Comparison of ENCODE assay signal across 19 cellular contexts in genomic region chrX:100931925-100932285, GRCh38. TPM values are rescaled to one million over a fixed set of nuclear protein-coding genes. Genes with fewer than 3 reads are reported as not detected.
DNase-seq lines count a peak whose midpoint lies in the region; ATAC-seq, FAIRE-seq and TF ChIP-seq lines count a peak whose summit lies in the region.
"Had no signal": no experiment of that assay in that cellular context is flagged by ENCODE, and none has a peak within 500 bp of the region (broad histone marks: within the 10 kb centered on the region; RNA-seq: fewer than 3 reads in every experiment).

No MANE protein-coding gene starts in this region.

- H3K27me3 ChIP-seq in GM12878 (replicated peaks in 1 of 2; ENCODE audit: control insufficient read depth in 2 of 2, insufficient read depth in 2 of 2, low read length in 1 of 2), result no peaks in the 10 kb centered on the region
- H3K27me3 ChIP-seq: ascending aorta, pancreas, upper lobe of left lung had no signal

- H3K36me3 ChIP-seq in GM12878 (ENCODE audit: control insufficient read depth in 2 of 2, insufficient read depth in 2 of 2, low read length in 1 of 2), result no peaks in the 10 kb centered on the region
- H3K36me3 ChIP-seq: ascending aorta, HAP-1, pancreas, upper lobe of left lung, WERI-Rb-1 had no signal

- H3K79me2 ChIP-seq in GM12878 (ENCODE audit: control insufficient read depth, insufficient read depth, low read length), result no peaks in the 10 kb centered on the region

- BruUV-seq in GM12878 (replicated peaks; lab: Mats Ljungman, UMichigan), result no TSS peak

- peak overlapping the region; percentile 57 for H3K27ac Mint-ChIP-seq in activated CD4-positive, alpha-beta T cell treated with anti-CD3 and anti-CD28 coated beads, Interleukin-2, amount 10 ng/mL, durations not matched to agents 24 days and 14 days
- H3K27ac Mint-ChIP-seq in activated CD4-positive, alpha-beta T cell treated with anti-CD3 and anti-CD28 coated beads, Interleukin-2, amount 10 ng/mL, durations not matched to agents 7 days and 5 days, result no peak overlapping the region

- intact Hi-C loops in activated CD4-positive, alpha-beta T cell treated with anti-CD3 and anti-CD28 coated beads, Interleukin-2, amount 10 ng/mL, durations not matched to agents 24 days and 14 days (cut with micrococcal nuclease), result loop anchor here (2.0 to 5.0 kb wide), 2 partner anchors 63 to 100 kb away; no protein-coding TSS in a partner anchor
- intact Hi-C loops in GM12878 (cut with micrococcal nuclease; ENCODE audit: unreplicated experiment), result no loop called here
- intact Hi-C loops in left cardiac atrium (cut with DNase I), result no loop called here
- intact Hi-C loops in left ventricle myocardium superior (cut with micrococcal nuclease), result no loop called here

- POLR2A ChIA-PET in activated CD4-positive, alpha-beta T cell treated with anti-CD3 and anti-CD28 coated beads, Interleukin-2, amount 10 ng/mL, durations not matched to agents 7 days and 5 days (lab: Charles Lee), result no interaction called here
- POLR2A ChIA-PET in GM12878 (lab: Charles Lee), result interaction anchor here (0.6 kb wide), 1 partner anchor 113 kb away, joined by 4 read pairs; no protein-coding TSS in a partner anchor

- 0% methylated on average over 3 of the region's 3 CpGs for WGBS in GM12878 (ENCODE audit: insufficient coverage, insufficient replicate concordance, low lambda C conversion rate, missing lambda C conversion rate)

- SMC1A ChIA-PET in GM12878 (lab: Charles Lee; ENCODE audit: uncharacterized antibody, unreplicated experiment), result interaction anchor here (0.7 to 1.5 kb wide), 3 partner anchors 10 to 16 kb away, joined by 3 to 4 read pairs (median 3); no protein-coding TSS in a partner anchor

- no peak overlapping the region for H3K9ac ChIP-seq in GM12878 (ENCODE audit: control insufficient read depth, insufficient read depth, low read length)

- no peak for TF ChIP-seq CTCF in GM12878 (IDR thresholded peaks at IDR 0.05 in 2 of 3, conservative IDR thresholded peaks at IDR 0.05 in 1 of 3; ENCODE audit: control insufficient read depth in 2 of 3, extremely low read depth in 1 of 3, insufficient read depth in 1 of 3, low read depth in 3 of 3, low read length in 3 of 3)

- no peak for FAIRE-seq in GM12878 (lab: Jason Lieb, UNC)
- FAIRE-seq: pancreas had no signal

- peaks cover 5% of the 10 kb centered on the region for H3K9me3 Mint-ChIP-seq in activated CD4-positive, alpha-beta T cell treated with anti-CD3 and anti-CD28 coated beads, Interleukin-2, amount 10 ng/mL, durations not matched to agents 24 days and 14 days
- H3K9me3 Mint-ChIP-seq in activated CD4-positive, alpha-beta T cell treated with anti-CD3 and anti-CD28 coated beads, Interleukin-2, amount 10 ng/mL, durations not matched to agents 7 days and 5 days, result no peaks in the 10 kb centered on the region

- no peaks in the 10 kb centered on the region for H4K20me1 ChIP-seq in GM12878 (ENCODE audit: control insufficient read depth, insufficient read depth)

- in situ Hi-C loops in GM12878 (cut with MboI), result no loop called here

- peak overlapping the region; percentile 6; the same call in 1 of the 2 replicates for H3K27ac ChIP-seq in GM12878 (ENCODE audit: control insufficient read depth, insufficient read depth)
- H3K27ac ChIP-seq: A549, ascending aorta, pancreas, upper lobe of left lung, WERI-Rb-1 had no signal

- peaks cover 16% of the 10 kb centered on the region for H3K4me1 Mint-ChIP-seq in activated CD4-positive, alpha-beta T cell treated with anti-CD3 and anti-CD28 coated beads, Interleukin-2, amount 10 ng/mL, durations not matched to agents 24 days and 14 days
- peaks cover 16% of the 10 kb centered on the region for H3K4me1 Mint-ChIP-seq in activated CD4-positive, alpha-beta T cell treated with anti-CD3 and anti-CD28 coated beads, Interleukin-2, amount 10 ng/mL, durations not matched to agents 7 days and 5 days

- CTCF ChIA-PET in activated CD4-positive, alpha-beta T cell treated with anti-CD3 and anti-CD28 coated beads, Interleukin-2, amount 10 ng/mL, durations not matched to agents 7 days and 5 days (lab: Charles Lee), result interaction anchor here (1.0 to 1.1 kb wide), 2 partner anchors 17 to 23 kb away, joined by 3 read pairs; no protein-coding TSS in a partner anchor
- CTCF ChIA-PET in GM12878 (lab: Yijun Ruan, JAX), result no interaction called here

- no peak overlapping the region; the same call in 1 of the 2 replicates for H2AFZ ChIP-seq in GM12878 (ENCODE audit: control insufficient read depth, low read depth, low read length)

- no peak overlapping the region for H3K4me3 Mint-ChIP-seq in activated CD4-positive, alpha-beta T cell treated with anti-CD3 and anti-CD28 coated beads, Interleukin-2, amount 10 ng/mL, durations not matched to agents 24 days and 14 days
- no peak overlapping the region for H3K4me3 Mint-ChIP-seq in activated CD4-positive, alpha-beta T cell treated with anti-CD3 and anti-CD28 coated beads, Interleukin-2, amount 10 ng/mL, durations not matched to agents 7 days and 5 days
- H3K4me3 Mint-ChIP-seq: activated T-cell treated with anti-CD3 and anti-CD28 coated beads, Interleukin-2, amount 50 U/mL, for 24 hours had no signal

- H3K4me3 ChIP-seq in GM12878, result no peak overlapping the region
- H3K4me3 ChIP-seq: A549, ascending aorta, HAP-1, pancreas, upper lobe of left lung had no signal

- no peak for DNase-seq in activated CD4-positive, alpha-beta T cell treated with anti-CD3 and anti-CD28 coated beads, Interleukin-2, amount 10 ng/mL, durations not matched to agents 24 days and 14 days
- no peak for DNase-seq in activated CD4-positive, alpha-beta T cell treated with anti-CD3 and anti-CD28 coated beads, Interleukin-2, amount 10 ng/mL, durations not matched to agents 7 days and 5 days
- DNase-seq in GM12878 (ENCODE audit: low read depth, low spot score) (no peak), left cardiac atrium (no peak), left ventricle myocardium superior (no peak)
- DNase-seq: activated T-cell treated with anti-CD3 and anti-CD28 coated beads, Interleukin-2, amount 50 U/mL, for 24 hours; COR-L47; OCI-M1; pancreas; stimulated activated CD4-positive, alpha-beta T cell treated with anti-CD3 and anti-CD28 coated beads, Interleukin-12 subunit alpha, Interleukin-12 subunit beta, amount 100 ng/mL, for 4 hours; upper lobe of left lung; WERI-Rb-1 had no signal

- no peak for TF ChIP-seq POLR2A in GM12878 (IDR thresholded peaks at IDR 0.05; ENCODE audit: low read depth, low read length)

- RAD21 ChIA-PET in GM12878 (lab: Charles Lee; ENCODE audit: unreplicated experiment), result interaction anchor here (0.8 kb wide), 1 partner anchor 36 kb away, joined by 3 read pairs; no protein-coding TSS in a partner anchor

- no peaks in the 10 kb centered on the region for H3K36me3 Mint-ChIP-seq in activated CD4-positive, alpha-beta T cell treated with anti-CD3 and anti-CD28 coated beads, Interleukin-2, amount 10 ng/mL, durations not matched to agents 24 days and 14 days (ENCODE audit: low read depth)
- H3K36me3 Mint-ChIP-seq in activated CD4-positive, alpha-beta T cell treated with anti-CD3 and anti-CD28 coated beads, Interleukin-2, amount 10 ng/mL, durations not matched to agents 7 days and 5 days (ENCODE audit: low read depth), result peaks cover 5% of the 10 kb centered on the region

- H3K9me3 ChIP-seq in GM12878 (replicated peaks; ENCODE audit: control insufficient read depth, insufficient read depth, low read length), result peaks cover 5% of the 10 kb centered on the region; the same call in 2 of the 3 replicates
- H3K9me3 ChIP-seq: ascending aorta, HAP-1, pancreas, upper lobe of left lung had no signal

- peaks cover 3% of the 10 kb centered on the region for H3K27me3 Mint-ChIP-seq in activated CD4-positive, alpha-beta T cell treated with anti-CD3 and anti-CD28 coated beads, Interleukin-2, amount 10 ng/mL, durations not matched to agents 24 days and 14 days
- H3K27me3 Mint-ChIP-seq in activated CD4-positive, alpha-beta T cell treated with anti-CD3 and anti-CD28 coated beads, Interleukin-2, amount 10 ng/mL, durations not matched to agents 7 days and 5 days, result no peaks in the 10 kb centered on the region

- H3K4me1 ChIP-seq in GM12878 (ENCODE audit: control insufficient read depth, insufficient read depth, low read length), result peaks cover 4% of the 10 kb centered on the region
- H3K4me1 ChIP-seq: ascending aorta, pancreas had no signal

- H3K4me2 ChIP-seq in GM12878 (ENCODE audit: control insufficient read depth, insufficient read depth), result no peak overlapping the region; the same call in 1 of the 2 replicates
- H3K4me2 ChIP-seq: A549 had no signal

- TF ChIP-seq EP300 in GM12878 (IDR thresholded peaks at IDR 0.05; ENCODE audit: borderline replicate concordance in 1 of 2, control insufficient read depth in 1 of 2, low read depth in 2 of 2, low read length in 2 of 2), result no peak

- ATAC-seq in GM21619 (IDR thresholded peaks at IDR 0.05; ENCODE audit: unreplicated experiment) (peak; percentile 20), HG03196 (IDR thresholded peaks at IDR 0.05; ENCODE audit: unreplicated experiment) (peak; percentile 23), GM12878 (peak; percentile 40), left cardiac atrium (no peak), HG03045 (IDR thresholded peaks at IDR 0.05; ENCODE audit: unreplicated experiment) (no peak), left ventricle myocardium superior (no peak)
- ATAC-seq: A549, pancreas had no signal

- no peak for TF ChIP-seq RAD21 in GM12878 (IDR thresholded peaks at IDR 0.05; ENCODE audit: insufficient read depth, low read depth, low read length)

RNA-seq across cellular contexts. Expression of gene XKRX, which starts 3.2 kb away (rescaled TPM):
- 0.12 and 0.23 TPM in 2 replicates for total RNA-seq in activated CD4-positive, alpha-beta T cell treated with anti-CD3 and anti-CD28 coated beads, Interleukin-2, amount 10 ng/mL, durations not matched to agents 24 days and 14 days
- under 1 TPM; 0.08 to 0.12 TPM for total RNA-seq in activated CD4-positive, alpha-beta T cell treated with anti-CD3 and anti-CD28 coated beads, Interleukin-2, amount 10 ng/mL, durations not matched to agents 7 days and 5 days
- total RNA-seq in GM12878 (2013; cell fraction: nucleolus; rRNA removed), result 4.2 and 4.4 TPM in 2 replicates
- total RNA-seq in GM12878 (2014; rRNA removed) (0.27 and 0.28 TPM in 2 replicates), GM12878 (2014; rRNA removed; fragmentation: Illumina TruSeq; extraction: Trizol) (0.13 and 0.18 TPM in 2 replicates), GM12878 (2021) (0.24 and 0.26 TPM in 2 replicates), left cardiac atrium (not detected), left ventricle myocardium superior (not detected)
- polyA plus RNA-seq in GM12878 (2011; ENCODE audit: low read depth), result 0.17 TPM
- polyA plus RNA-seq in GM12878 (2011; rRNA removed) (0.30 and 0.52 TPM in 2 replicates), GM12878 (2014; fragmentation: Illumina TruSeq; extraction: Trizol) (0.13 and 0.19 TPM in 2 replicates), GM12878 (2014; fragmentation: Nextera tagmentation; extraction: Ambion mirVana) (under 1 TPM in 1 of 2 experiments, not detected in 1; 0.07 TPM), GM12878 (2014; rRNA removed) (0.09 TPM in 1 of 2 replicates, not detected in the other), GM12878 (2016; fragmentation: Nextera tagmentation; extraction: Ambion mirVana) (not detected)
- 0.30 and 0.35 TPM in 2 replicates for polyA plus RNA-seq in GM12878 (2011; cell fraction: cytosol; rRNA removed)
- polyA plus RNA-seq in GM12878 (2011; cell fraction: nucleus; rRNA removed), result 0.28 and 0.31 TPM in 2 replicates
- 0.14 and 0.25 TPM in 2 replicates for polyA plus RNA-seq in GM12878 (2012)
- polyA minus RNA-seq in GM12878 (2011; rRNA and poly(A)+ RNA removed), result 0.51 and 1.0 TPM in 2 replicates
- 0.94 TPM in 1 of 2 replicates, not detected in the other for polyA minus RNA-seq in GM12878 (2011; cell fraction: cytosol; rRNA and poly(A)+ RNA removed)
- polyA minus RNA-seq in GM12878 (2011; cell fraction: nucleus; rRNA and poly(A)+ RNA removed), result 0.48 and 0.57 TPM in 2 replicates
- total RNA-seq: ascending aorta had no signal

RNA-seq across cellular contexts. Expression of gene ARL13A, which starts 37.6 kb away (rescaled TPM):
- not detected in 2 replicates for total RNA-seq in activated CD4-positive, alpha-beta T cell treated with anti-CD3 and anti-CD28 coated beads, Interleukin-2, amount 10 ng/mL, durations not matched to agents 24 days and 14 days
- not detected for total RNA-seq in activated CD4-positive, alpha-beta T cell treated with anti-CD3 and anti-CD28 coated beads, Interleukin-2, amount 10 ng/mL, durations not matched to agents 7 days and 5 days
- total RNA-seq in GM12878 (2013; cell fraction: nucleolus; rRNA removed), result not detected in 2 replicates
- total RNA-seq in GM12878 (2014; rRNA removed) (not detected in 2 replicates), GM12878 (2014; rRNA removed; fragmentation: Illumina TruSeq; extraction: Trizol) (not detected in 2 replicates), GM12878 (2021) (not detected in 2 replicates), left cardiac atrium (not detected), left ventricle myocardium superior (not detected)
- not detected for polyA plus RNA-seq in GM12878 (2011; ENCODE audit: low read depth)
- polyA plus RNA-seq in GM12878 (2011; rRNA removed) (not detected in 2 replicates), GM12878 (2014; fragmentation: Illumina TruSeq; extraction: Trizol) (not detected in 2 replicates), GM12878 (2014; fragmentation: Nextera tagmentation; extraction: Ambion mirVana) (not detected), GM12878 (2014; rRNA removed) (not detected in 2 replicates), GM12878 (2016; fragmentation: Nextera tagmentation; extraction: Ambion mirVana) (not detected)
- not detected in 2 replicates for polyA plus RNA-seq in GM12878 (2011; cell fraction: cytosol; rRNA removed)
- not detected in 2 replicates for polyA plus RNA-seq in GM12878 (2011; cell fraction: nucleus; rRNA removed)
- polyA plus RNA-seq in GM12878 (2012), result not detected in 2 replicates
- polyA minus RNA-seq in GM12878 (2011; rRNA and poly(A)+ RNA removed), result not detected in 2 replicates
- polyA minus RNA-seq in GM12878 (2011; cell fraction: cytosol; rRNA and poly(A)+ RNA removed), result not detected in 2 replicates
- polyA minus RNA-seq in GM12878 (2011; cell fraction: nucleus; rRNA and poly(A)+ RNA removed), result not detected in 2 replicates
- total RNA-seq: ascending aorta, mononuclear cell, pancreas, upper lobe of left lung had no signal
- polyA plus RNA-seq: pancreas had no signal

RNA-seq across cellular contexts. Expression of gene NOX1, which starts 57.7 kb away (rescaled TPM):
- not detected in 2 replicates for total RNA-seq in activated CD4-positive, alpha-beta T cell treated with anti-CD3 and anti-CD28 coated beads, Interleukin-2, amount 10 ng/mL, durations not matched to agents 24 days and 14 days
- not detected for total RNA-seq in activated CD4-positive, alpha-beta T cell treated with anti-CD3 and anti-CD28 coated beads, Interleukin-2, amount 10 ng/mL, durations not matched to agents 7 days and 5 days
- not detected in 2 replicates for total RNA-seq in GM12878 (2013; cell fraction: nucleolus; rRNA removed)
- total RNA-seq in GM12878 (2014; rRNA removed) (not detected in 2 replicates), GM12878 (2014; rRNA removed; fragmentation: Illumina TruSeq; extraction: Trizol) (not detected in 2 replicates), GM12878 (2021) (0.16 TPM in 1 of 2 replicates, not detected in the other), left cardiac atrium (not detected), left ventricle myocardium superior (not detected)
- polyA plus RNA-seq in GM12878 (2011; ENCODE audit: low read depth), result not detected
- polyA plus RNA-seq in GM12878 (2011; rRNA removed) (not detected in 2 replicates), GM12878 (2014; fragmentation: Illumina TruSeq; extraction: Trizol) (0.03 TPM in 1 of 2 replicates, not detected in the other), GM12878 (2014; fragmentation: Nextera tagmentation; extraction: Ambion mirVana) (under 1 TPM in 1 of 2 experiments, not detected in 1; 0.09 TPM), GM12878 (2014; rRNA removed) (not detected in 2 replicates), GM12878 (2016; fragmentation: Nextera tagmentation; extraction: Ambion mirVana) (under 1 TPM; 0.08 TPM)
- not detected in 2 replicates for polyA plus RNA-seq in GM12878 (2011; cell fraction: cytosol; rRNA removed)
- polyA plus RNA-seq in GM12878 (2011; cell fraction: nucleus; rRNA removed), result not detected in 2 replicates
- polyA plus RNA-seq in GM12878 (2012), result not detected in 2 replicates
- not detected in 2 replicates for polyA minus RNA-seq in GM12878 (2011; rRNA and poly(A)+ RNA removed)
- polyA minus RNA-seq in GM12878 (2011; cell fraction: cytosol; rRNA and poly(A)+ RNA removed), result not detected in 2 replicates
- polyA minus RNA-seq in GM12878 (2011; cell fraction: nucleus; rRNA and poly(A)+ RNA removed), result not detected in 2 replicates
- total RNA-seq: ascending aorta, mononuclear cell, upper lobe of left lung had no signal
- polyA plus RNA-seq: pancreas had no signal

Comparison
In these comparisons a context has a peak if more than half of its experiments do, and no peak if none do; other contexts are left out.
1. ATAC-seq: peak in GM21619 (single experiment), HG03196 (single experiment) and GM12878 (single experiment); none in left cardiac atrium (0 of 2), HG03045 (single experiment) and left ventricle myocardium superior (single experiment).